Comparison of ENCODE assay signal across 16 cellular contexts in the genomic region with DNA sequence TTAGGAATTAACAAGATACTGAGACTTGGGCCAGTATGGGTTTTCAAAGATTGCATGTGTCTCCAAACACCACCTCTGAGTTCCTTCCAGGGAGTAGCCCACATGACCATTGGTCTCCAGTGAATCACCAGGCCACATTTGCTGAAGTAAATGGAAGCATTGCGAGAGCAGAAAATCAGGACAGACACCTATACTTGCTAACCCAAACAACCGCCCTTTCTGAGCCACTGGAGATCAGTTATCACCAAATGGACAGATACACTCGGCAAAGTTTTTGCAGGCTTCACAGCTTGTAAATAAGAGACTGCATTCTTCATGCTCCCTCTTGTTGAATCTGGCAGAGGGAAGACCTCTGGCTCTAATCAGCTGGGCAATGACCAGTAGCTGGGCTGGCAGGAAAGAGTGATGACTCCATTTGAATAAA. TPM values are rescaled to one million over a fixed set of nuclear protein-coding genes. Genes with fewer than 3 reads are reported as not detected.
DNase-seq lines count a peak whose midpoint lies in the region; ATAC-seq and TF ChIP-seq lines count a peak whose summit lies in the region.
"Had no signal": no experiment of that assay in that cellular context is flagged by ENCODE, and none has a peak within 500 bp of the region (broad histone marks: within the 10 kb centered on the region; RNA-seq: fewer than 3 reads in every experiment).

No MANE protein-coding gene starts in this region.

- no peak for TF ChIP-seq CTCF in osteoblast (IDR thresholded peaks at IDR 0.05; ENCODE audit: extremely low read depth, low read depth, low read length)

- peak; percentile 37 for DNase-seq in Daoy (ENCODE audit: low read depth)
- DNase-seq in astrocyte of the hippocampus (ENCODE audit: low read depth, low spot score) = peak; percentile 72
- no peak for DNase-seq in left cardiac atrium
- DNase-seq in osteoblast (ENCODE audit: insufficient read length, low spot score, missing footprints) = peak; percentile 85
- DNase-seq in ureter (ENCODE audit: low spot score) = no peak
- DNase-seq in germinal center (ENCODE audit: low spot score) = no peak
- DNase-seq in cerebellar cortex (ENCODE audit: low spot score) = no peak
- DNase-seq in trophoblast cell = no peak
- DNase-seq: activated naive CD4-positive, alpha-beta T cell treated with anti-CD3 and anti-CD28 coated beads, Interleukin-2, amount 10 ng/mL, durations not matched to agents 7 days and 5 days; DMS79 treated with DMSO at 0.1 percent for 48 hours; natural killer cell; stimulated activated CD4-positive, alpha-beta T cell treated with anti-CD3 and anti-CD28 coated beads, Interleukin-2, amount 100 ng/mL, for 24 hours had no signal

- H3K36me3 ChIP-seq in osteoblast (ENCODE audit: insufficient read depth, low read length) = no peaks in the 10 kb centered on the region
- no peaks in the 10 kb centered on the region for H3K36me3 ChIP-seq in trophoblast cell (ENCODE audit: control insufficient read depth in 1 of 2, insufficient read depth in 2 of 2, low read length in 2 of 2)
- H3K36me3 ChIP-seq: BLaER1, tibial nerve had no signal

- H4K91ac ChIP-seq in trophoblast cell (ENCODE audit: low read depth, low read length) = no peak overlapping the region

- H2AFZ ChIP-seq in osteoblast (ENCODE audit: low read length) = no peak overlapping the region
- no peak overlapping the region for H2AFZ ChIP-seq in trophoblast cell (ENCODE audit: insufficient read depth, low read length, poor library complexity)

- no CpG with 5 or more reads among the region's 3 CpGs for WGBS in trophoblast cell (ENCODE audit: extremely low coverage, insufficient coverage, insufficient read length)

- intact Hi-C loops in left cardiac atrium (cut with DNase I) = no loop called here

- H3K4me2 ChIP-seq in osteoblast (ENCODE audit: insufficient read depth, low read length) (peak overlapping the region; percentile 9), trophoblast cell (ENCODE audit: low read length) (no peak overlapping the region)
- H3K4me2 ChIP-seq: BLaER1 had no signal

- no peaks in the 10 kb centered on the region for H4K20me1 ChIP-seq in osteoblast (ENCODE audit: insufficient read depth, low read length)
- H4K20me1 ChIP-seq: BLaER1 had no signal

- no peak overlapping the region for H3K23ac ChIP-seq in trophoblast cell (ENCODE audit: low read length)

- no peak overlapping the region for H2AK5ac ChIP-seq in trophoblast cell (ENCODE audit: low read length)

- H3K4ac ChIP-seq in trophoblast cell (ENCODE audit: low read depth, low read length) = no peak overlapping the region

- H3K18ac ChIP-seq in trophoblast cell (ENCODE audit: low read length) = no peak overlapping the region

- H3K4me3 ChIP-seq in osteoblast (ENCODE audit: insufficient read depth, low read length) (no peak overlapping the region), trophoblast cell (ENCODE audit: low read depth, low read length) (no peak overlapping the region)
- H3K4me3 ChIP-seq: BLaER1, tibial nerve had no signal

- no peak overlapping the region for H4K12ac ChIP-seq in trophoblast cell (ENCODE audit: low read depth, low read length)

- H2BK5ac ChIP-seq in trophoblast cell (ENCODE audit: low read depth, low read length, poor library complexity) = no peak overlapping the region

- no peaks in the 10 kb centered on the region for H3K9me3 ChIP-seq in osteoblast (ENCODE audit: low read depth, low read length)
- H3K9me3 ChIP-seq in trophoblast cell (ENCODE audit: insufficient read depth, low read depth, low read length) = no peaks in the 10 kb centered on the region
- H3K9me3 ChIP-seq: BLaER1, tibial nerve had no signal

- no peak overlapping the region for H2BK12ac ChIP-seq in trophoblast cell (ENCODE audit: low read length)

- peak; percentile 25 to 31 for ATAC-seq in left cardiac atrium
- ATAC-seq: natural killer cell had no signal

- H3K79me1 ChIP-seq in trophoblast cell (ENCODE audit: low read length) = no peaks in the 10 kb centered on the region

- H3K79me2 ChIP-seq in osteoblast (ENCODE audit: insufficient read depth, low read length) = no peaks in the 10 kb centered on the region
- H3K79me2 ChIP-seq in trophoblast cell (ENCODE audit: control insufficient read depth, insufficient read depth, low read length, poor library complexity) = no peaks in the 10 kb centered on the region

- no peak overlapping the region for H3K9ac ChIP-seq in trophoblast cell (ENCODE audit: low read length)
- H3K9ac ChIP-seq: BLaER1 had no signal

- no peak overlapping the region for H3K14ac ChIP-seq in trophoblast cell (ENCODE audit: low read length)

- peaks cover 31% of the 10 kb centered on the region for H3K4me1 ChIP-seq in osteoblast (ENCODE audit: insufficient read depth, low read length)
- no peaks in the 10 kb centered on the region for H3K4me1 ChIP-seq in trophoblast cell (ENCODE audit: control insufficient read depth in 1 of 2, insufficient read depth in 2 of 2, low read length in 2 of 2)

- H3K27ac ChIP-seq in osteoblast (ENCODE audit: low read depth, low read length) (peak overlapping the region; percentile 67), trophoblast cell (ENCODE audit: low read depth, low read length) (no peak overlapping the region)
- H3K27ac ChIP-seq: BLaER1, RWPE1, tibial nerve had no signal

- H4K8ac ChIP-seq in trophoblast cell (ENCODE audit: low read depth, low read length) = no peak overlapping the region

- H2BK120ac ChIP-seq in trophoblast cell (ENCODE audit: insufficient read depth, low read length, poor library complexity) = no peak overlapping the region

- H3K27me3 ChIP-seq in osteoblast (ENCODE audit: insufficient read depth, low read length) = no peaks in the 10 kb centered on the region
- no peaks in the 10 kb centered on the region for H3K27me3 ChIP-seq in trophoblast cell (ENCODE audit: insufficient read depth, low read length)
- H3K27me3 ChIP-seq: BLaER1, tibial nerve had no signal

RNA-seq across cellular contexts. Expression of gene GATA6, which starts 41.0 kb away (rescaled TPM):
- 18.2 and 19.0 TPM in 2 replicates for total RNA-seq in Daoy (2014; rRNA removed; shearing (Covaris generic))
- total RNA-seq in left cardiac atrium = 10 to 100 TPM; 43.9 to 59.6 TPM
- total RNA-seq in osteoblast = 10.9 and 16.6 TPM in 2 replicates
- 12.6 TPM for total RNA-seq in ureter
- polyA plus RNA-seq in trophoblast cell (2013) = 1.7 and 1.9 TPM in 2 replicates
- total RNA-seq: T-helper 1 cell treated with Interleukin-12 subunit alpha and Interleukin-12 subunit beta and Interleukin-4 antibody, amounts not matched to agents 30 ng/mL and 1 ng/mL, for 36 hours had no signal

Comparison
In these comparisons a context has a peak if more than half of its experiments do, and no peak if none do; other contexts are left out.
1. DNase-seq: peak in Daoy (single experiment), astrocyte of the hippocampus (single experiment) and osteoblast (single experiment); none in left cardiac atrium (single experiment), ureter (single experiment), germinal center (single experiment), cerebellar cortex (single experiment) and trophoblast cell (0 of 2).